ENCODE assay signal across 8 cellular contexts in genomic region chr1:64469614-64469976, GRCh38. TPM values are rescaled to one million over a fixed set of nuclear protein-coding genes. Genes with fewer than 3 reads are reported as not detected.
DNase-seq lines count a peak whose midpoint lies in the region; ATAC-seq, FAIRE-seq and TF ChIP-seq lines count a peak whose summit lies in the region.

No MANE protein-coding gene starts in this region.

- TF ChIP-seq POLR2A in IMR-90 (IDR thresholded peaks at IDR 0.05; ENCODE audit: low read depth, low read length) (no peak), GM12891 (IDR thresholded peaks at IDR 0.05; ENCODE audit: low read depth, low read length) (no peak)

- POLR2A ChIA-PET in CD8-positive, alpha-beta T cell (lab: Charles Lee), result no interaction called here
- POLR2A ChIA-PET in IMR-90 (lab: Charles Lee; ENCODE audit: unreplicated experiment), result no interaction called here

- peak overlapping the region; percentile 82 for H3K4me2 ChIP-seq in IMR-90 (ENCODE audit: low read depth, low read length)

- in situ Hi-C loops in IMR-90 (cut with MboI; ENCODE audit: low sequenced_read_pairs), result no loop called here

- DNase-seq in CD8-positive, alpha-beta T cell, result no peak
- DNase-seq in IMR-90 (no peak), small intestine (no peak), GM12891 (ENCODE audit: insufficient read length, low spot score) (no peak)
- no peak for DNase-seq in effector CD8-positive, alpha-beta T cell (lab: John Stamatoyannopoulos, UW)

- no peak overlapping the region; the same call in 1 of the 2 replicates for H3K14ac ChIP-seq in IMR-90 (replicated peaks; ENCODE audit: low read depth, low read length)

- H2AK5ac ChIP-seq in IMR-90 (ENCODE audit: low read depth, low read length), result no peak overlapping the region

- intact Hi-C loops in CD8-positive, alpha-beta T cell (cut with DNase I, micrococcal nuclease), result no loop called here
- intact Hi-C loops in IMR-90 (cut with micrococcal nuclease), result no loop called here

- peaks cover 0 to 12% of the 10 kb centered on the region in 2 experiments; a peak in 2 of 4 replicates for H3K79me1 ChIP-seq in IMR-90 (ENCODE audit: low read depth in 1 of 2, low read length in 2 of 2)

- no peaks in the 10 kb centered on the region for H3K9me3 Mint-ChIP-seq in CD8-positive, alpha-beta T cell

- H3K36me3 ChIP-seq in CD8-positive, alpha-beta T cell (ENCODE audit: insufficient read depth, low read length), result no peaks in the 10 kb centered on the region
- H3K36me3 ChIP-seq in IMR-90 (ENCODE audit: control insufficient read depth, insufficient read depth, low read length) (no peaks in the 10 kb centered on the region), small intestine (ENCODE audit: control insufficient read depth in 2 of 2, insufficient read depth in 2 of 2, low read length in 2 of 2) (no peaks in the 10 kb centered on the region)

- no peak overlapping the region for H3K27ac Mint-ChIP-seq in CD8-positive, alpha-beta T cell

- TF ChIP-seq CTCF in CD8-positive, alpha-beta T cell (IDR thresholded peaks at IDR 0.05), result no peak
- TF ChIP-seq CTCF in IMR-90 (conservative IDR thresholded peaks at IDR 0.05; ENCODE audit: low read depth, low read length), result no peak

- peak overlapping the region; percentile 65 for H3K4me3 ChIP-seq in CD8-positive, alpha-beta T cell (ENCODE audit: low read depth, low read length)
- H3K4me3 ChIP-seq in IMR-90 (ENCODE audit: insufficient read depth, low read depth, low read length) (peak overlapping the region; percentile 80), mononuclear cell (ENCODE audit: low read length) (peak overlapping the region; percentile 31), small intestine (ENCODE audit: low read depth in 1 of 2, low read length in 2 of 2) (peak overlapping the region in 1 of 2 donors; percentile 73)

- H3K27me3 ChIP-seq in CD8-positive, alpha-beta T cell (ENCODE audit: insufficient read depth, low read length), result no peaks in the 10 kb centered on the region
- H3K27me3 ChIP-seq in IMR-90 (ENCODE audit: control insufficient read depth, insufficient read depth, low read length) (peaks cover 15% of the 10 kb centered on the region), mononuclear cell (ENCODE audit: insufficient read depth, low read length) (peaks cover 56% of the 10 kb centered on the region), small intestine (ENCODE audit: control insufficient read depth in 2 of 2, insufficient read depth in 2 of 2, low read length in 2 of 2) (no peaks in the 10 kb centered on the region)

- peaks cover 31% of the 10 kb centered on the region for H3K27me3 Mint-ChIP-seq in CD8-positive, alpha-beta T cell (ENCODE audit: low read depth)

- H2BK15ac ChIP-seq in IMR-90 (ENCODE audit: low read depth, low read length), result no peak overlapping the region

- no peak overlapping the region for H2AK9ac ChIP-seq in IMR-90 (replicated peaks; ENCODE audit: low read depth, low read length, poor library complexity)

- H3K23ac ChIP-seq in IMR-90 (ENCODE audit: low read depth, low read length), result 0 out of 2 replicates have a peak overlapping the region, but pooled peaks have one; percentile 29

- H3K4me1 ChIP-seq in CD8-positive, alpha-beta T cell (ENCODE audit: insufficient read depth, low read length), result peaks cover 10% of the 10 kb centered on the region
- peaks cover 2% of the 10 kb centered on the region; the same call in 1 of the 2 replicates for H3K4me1 ChIP-seq in IMR-90 (ENCODE audit: control insufficient read depth, insufficient read depth, low read length)
- H3K4me1 ChIP-seq in mononuclear cell (ENCODE audit: insufficient read depth, low read length), result peaks cover 20% of the 10 kb centered on the region
- H3K4me1 ChIP-seq in small intestine (ENCODE audit: control insufficient read depth in 2 of 2, insufficient read depth in 1 of 2, low read depth in 1 of 2, low read length in 1 of 2), result peaks cover 0 to 2% of the 10 kb centered on the region in 2 donors

- CTCF ChIA-PET in CD8-positive, alpha-beta T cell (lab: Charles Lee), result no interaction called here
- CTCF ChIA-PET in IMR-90 (lab: Yijun Ruan, JAX), result interaction anchor here (0.6 kb wide), 1 partner anchor 185 kb away, joined by 3 read pairs; no protein-coding TSS in a partner anchor

- H2BK5ac ChIP-seq in IMR-90 (ENCODE audit: low read depth, low read length, poor library complexity, severe bottlenecking), result no peak overlapping the region

- no peak overlapping the region for H4K5ac ChIP-seq in IMR-90 (ENCODE audit: low read depth, low read length)

- no peak overlapping the region for H4K91ac ChIP-seq in IMR-90 (ENCODE audit: insufficient read depth, low read depth, low read length)

- no peak for TF ChIP-seq RAD21 in IMR-90 (IDR thresholded peaks at IDR 0.05; ENCODE audit: low read length)

- H3K36me3 Mint-ChIP-seq in CD8-positive, alpha-beta T cell, result peaks cover 4% of the 10 kb centered on the region

- peaks cover 23% of the 10 kb centered on the region for H3K4me1 Mint-ChIP-seq in CD8-positive, alpha-beta T cell (ENCODE audit: low read depth)

- peak overlapping the region; percentile 91 for H3K4me3 Mint-ChIP-seq in CD8-positive, alpha-beta T cell

- H3K56ac ChIP-seq in IMR-90 (ENCODE audit: extremely low read depth, insufficient read depth, low read length), result no peak overlapping the region

- FAIRE-seq in small intestine (lab: Jason Lieb, UNC) (no peak), GM12891 (lab: Jason Lieb, UNC) (no peak)

- H2AFZ ChIP-seq in IMR-90 (replicated peaks; ENCODE audit: low read length, poor library complexity), result peak overlapping the region; percentile 94

- H3K4ac ChIP-seq in IMR-90 (ENCODE audit: low read depth, low read length), result no peak overlapping the region; the same call in 1 of the 2 replicates

- H3K27ac ChIP-seq in CD8-positive, alpha-beta T cell (ENCODE audit: low read depth, low read length), result no peak overlapping the region
- H3K27ac ChIP-seq in IMR-90 (ENCODE audit: insufficient read depth, low read length), result no peak overlapping the region
- peak overlapping the region; percentile 8 for H3K27ac ChIP-seq in cingulate gyrus (ENCODE audit: low read depth, low read length)
- H3K27ac ChIP-seq in small intestine (ENCODE audit: low read depth in 1 of 2, low read length in 1 of 2), result no peak overlapping the region

- H3K9ac ChIP-seq in IMR-90 (ENCODE audit: low read depth, low read length), result no peak overlapping the region

- no peak overlapping the region for H2BK20ac ChIP-seq in IMR-90 (ENCODE audit: low read depth, low read length)

- no peak overlapping the region for H2BK120ac ChIP-seq in IMR-90 (ENCODE audit: low read depth, low read length)

- WGBS in IMR-90 (ENCODE audit: extremely low coverage in 2 of 2, insufficient read length in 1 of 2), 2 experiments, result 5% methylated on average over 13 of the region's 22 CpGs; no CpG with 5 or more reads in 1 of the 2 experiments
- 1 to 4% (median 4%) methylated on average over 22 of the region's 22 CpGs for WGBS in small intestine, 3 donors

- BruUV-seq in IMR-90 (replicated peaks; lab: Mats Ljungman, UMichigan), result no TSS peak

- no peaks in the 10 kb centered on the region for H4K20me1 ChIP-seq in IMR-90 (ENCODE audit: insufficient read depth, low read length)

- no peak overlapping the region; a peak in 1 of 4 replicates for H4K8ac ChIP-seq in IMR-90 (ENCODE audit: low read depth in 2 of 2, low read length in 2 of 2)

- ATAC-seq in CD8-positive, alpha-beta T cell, result no peak
- ATAC-seq in IMR-90 (ENCODE audit: low read depth), result peak; percentile 1
- no peak for ATAC-seq in GM18909 (IDR thresholded peaks at IDR 0.05; ENCODE audit: poor library complexity, unreplicated experiment)

- dilution Hi-C loops in IMR-90 (cut with HindIII; ENCODE audit: low sequenced_read_pairs, unreplicated experiment), result no loop called here

- 0 out of 2 replicates have a peak, but pooled peaks cover 5% of the 10 kb centered on the region for H3K9me1 ChIP-seq in IMR-90 (ENCODE audit: insufficient read depth, low read length)

- H3K18ac ChIP-seq in IMR-90 (ENCODE audit: low read depth, low read length), result no peak overlapping the region

- no peaks in the 10 kb centered on the region for H3K9me3 ChIP-seq in CD8-positive, alpha-beta T cell (ENCODE audit: low read length)
- H3K9me3 ChIP-seq in IMR-90 (ENCODE audit: control insufficient read depth, insufficient read depth, low read length) (no peaks in the 10 kb centered on the region), mononuclear cell (ENCODE audit: low read depth, low read length) (no peaks in the 10 kb centered on the region), small intestine (ENCODE audit: control insufficient read depth, low read depth) (no peaks in the 10 kb centered on the region)

TF ChIP-seq in IMR-90, 13 proteins besides CTCF, POLR2A, EP300 and RAD21 (continues in another document):
- no peak for TF ChIP-seq MAZ (IDR thresholded peaks at IDR 0.05; ENCODE audit: borderline replicate concordance, low read depth, low read length)
- TF ChIP-seq MXI1 (IDR thresholded peaks at IDR 0.05; ENCODE audit: borderline replicate concordance, low read depth, low read length), result no peak
- TF ChIP-seq NFE2L2 (IDR thresholded peaks at IDR 0.05; ENCODE audit: low read depth, low read length), result no peak
- TF ChIP-seq RFX5 (IDR thresholded peaks at IDR 0.05; ENCODE audit: low read depth, low read length), result no peak

TF ChIP-seq in GM12891, 5 proteins besides CTCF, POLR2A, EP300 and RAD21:
- TF ChIP-seq POU2F2 (IDR thresholded peaks at IDR 0.05; ENCODE audit: low read depth, low read length) (no peak), SPI1 (IDR thresholded peaks at IDR 0.05; ENCODE audit: low read depth, low read length) (no peak), POLR2AphosphoS5 (IDR thresholded peaks at IDR 0.05; ENCODE audit: low read depth, low read length) (no peak), PAX5 (IDR thresholded peaks at IDR 0.05; ENCODE audit: insufficient read depth, low read length, severe bottlenecking) (no peak), TAF1 (IDR thresholded peaks at IDR 0.05; ENCODE audit: low read depth, low read length) (no peak)

RNA-seq across cellular contexts. Expression of gene CACHD1, which starts 0.3 kb away (rescaled TPM):
- total RNA-seq in CD8-positive, alpha-beta T cell, result 1 to 10 TPM; 3.4 TPM
- total RNA-seq in IMR-90 (2012; rRNA removed) (5.6 and 5.9 TPM in 2 replicates), mononuclear cell (1.4 TPM)
- polyA plus RNA-seq in IMR-90 (2012; rRNA removed) (2.5 and 2.9 TPM in 2 replicates), small intestine (1 to 10 TPM in 2 of 3 donors, under 1 TPM in 1; 0.81 to 3.0 (median 1.6) TPM)
- 1.0 TPM in 2 replicates for polyA plus RNA-seq in IMR-90 (2012; cell fraction: cytosol; rRNA removed)
- polyA plus RNA-seq in IMR-90 (2012; cell fraction: nucleus; rRNA removed; ENCODE audit: low replicate concordance), result 1.2 and 3.7 TPM in 2 replicates
- polyA plus RNA-seq in GM12891 (2012; ENCODE audit: low read depth, missing spikeins), result 0.01 TPM
